20 cellular contexts compared by ENCODE assay signal in genomic region chr3:166527325-166527724, GRCh38.
A peak's percentile ranks its signal among the peaks of the same experiment; 100 is the strongest.
DNase-seq lines count a peak whose midpoint lies in the region; FAIRE-seq and TF ChIP-seq lines count a peak whose summit lies in the region.
"Had no signal": no experiment of that assay in that cellular context is flagged by ENCODE, and none has a peak within 500 bp of the region (broad histone marks: within the 10 kb centered on the region; RNA-seq: fewer than 3 reads in every experiment).

No MANE protein-coding gene starts in this region.

- TF ChIP-seq RAD21 in neural cell (conservative IDR thresholded peaks at IDR 0.05), result no peak

- peaks cover 8% of the 10 kb centered on the region for H3K9me3 ChIP-seq in neural cell (ENCODE audit: low read length)

- no peaks in the 10 kb centered on the region for H3K79me2 ChIP-seq in neural cell (replicated peaks; ENCODE audit: insufficient read depth, low read length)

- H3K36me3 ChIP-seq in bronchial epithelial cell (ENCODE audit: control insufficient read depth, insufficient read depth, low read length), result no peaks in the 10 kb centered on the region
- no peaks in the 10 kb centered on the region for H3K36me3 ChIP-seq in neural cell (ENCODE audit: insufficient read depth, low read length)
- H3K36me3 ChIP-seq: esophagus squamous epithelium had no signal

- no peak overlapping the region for H3K4me3 ChIP-seq in bronchial epithelial cell (ENCODE audit: low read depth, low read length)
- H3K4me3 ChIP-seq in neural cell (ENCODE audit: low read length), result peak overlapping the region; percentile 10
- H3K4me3 ChIP-seq: esophagus squamous epithelium had no signal

- intact Hi-C loops in cardiac septum (cut with DNase I), result no loop called here

- TF ChIP-seq EP300 in neural cell (conservative IDR thresholded peaks at IDR 0.05; ENCODE audit: poor library complexity, severe bottlenecking), result no peak

- no peaks in the 10 kb centered on the region for H3K9me2 ChIP-seq in neural cell (ENCODE audit: insufficient read depth, low read length)

- H3K9ac ChIP-seq in neural cell (ENCODE audit: low read length), result no peak overlapping the region

- H3F3A ChIP-seq in neural cell (ENCODE audit: insufficient read depth, low read length, poor library complexity, severe bottlenecking), result no peaks in the 10 kb centered on the region

- no peaks in the 10 kb centered on the region for H4K20me1 ChIP-seq in neural cell (ENCODE audit: insufficient read depth)

- H2AFZ ChIP-seq in neural cell (ENCODE audit: low read depth, low read length), result no peak overlapping the region

- H3K27me3 ChIP-seq in bronchial epithelial cell (ENCODE audit: control insufficient read depth, insufficient read depth, low read length) (no peaks in the 10 kb centered on the region), neural cell (ENCODE audit: insufficient read depth, low read depth, low read length) (no peaks in the 10 kb centered on the region)
- H3K27me3 ChIP-seq: esophagus squamous epithelium had no signal

- no peak for TF ChIP-seq CTCF in bronchial epithelial cell (IDR thresholded peaks at IDR 0.05; ENCODE audit: insufficient read depth, low read length, severe bottlenecking)
- no peak for TF ChIP-seq CTCF in neural cell (IDR thresholded peaks at IDR 0.05; ENCODE audit: poor library complexity, severe bottlenecking)

- H3K27ac ChIP-seq in neural cell (ENCODE audit: low read length), result peak overlapping the region; percentile 45
- H3K27ac ChIP-seq: esophagus squamous epithelium had no signal

- FAIRE-seq in HTR-8/SVneo (lab: Jason Lieb, UNC), result no peak
- no peak for FAIRE-seq in bronchial epithelial cell (lab: Jason Lieb, UNC)
- FAIRE-seq: kidney had no signal

- H3K4me2 ChIP-seq in neural cell (ENCODE audit: low read length), result peak overlapping the region; percentile 29

- peak; percentile 5 for DNase-seq in HTR-8/SVneo (ENCODE audit: insufficient read length, low spot score)
- DNase-seq in NCI-H446 treated with DMSO at 0.1 percent for 48 hours (lab: John Stamatoyannopoulos, UW), result peak; percentile 68
- peak; percentile 34 for DNase-seq in bronchial epithelial cell (ENCODE audit: low read depth)
- DNase-seq in cardiac septum (ENCODE audit: low spot score), result no peak
- DNase-seq in NCI-H510A treated with DMSO at 0.1 percent for 48 hours (lab: John Stamatoyannopoulos, UW), result no peak
- DNase-seq in iPS-NIHi7 (ENCODE audit: extremely low spot score), result no peak
- DNase-seq: activated CD4-positive, alpha-beta memory T cell treated with anti-CD3 and anti-CD28 coated beads, Interleukin-2, amount 10 ng/mL, durations not matched to agents 7 days and 5 days; AML-193; amniotic stem cell; CD8-positive, alpha-beta memory T cell; DND-41; effector memory CD8-positive, alpha-beta T cell; esophagus squamous epithelium; GOT3; hippocampal formation; kidney; nucleus accumbens; stimulated activated CD4-positive, alpha-beta T cell treated with anti-CD3 and anti-CD28 coated beads, Interleukin-12 subunit alpha, Interleukin-12 subunit beta, amount 100 ng/mL, for 4 hours; T-helper 9 cell had no signal

TF ChIP-seq in neural cell, 6 proteins besides CTCF, POLR2A, EP300 and RAD21:
- TF ChIP-seq MXI1 (conservative IDR thresholded peaks at IDR 0.05; ENCODE audit: poor library complexity, severe bottlenecking) (no peak), POLR2AphosphoS5 (IDR thresholded peaks at IDR 0.05) (no peak), EZH2 (IDR thresholded peaks at IDR 0.05; ENCODE audit: borderline replicate concordance, insufficient read depth, low read length, poor library complexity, severe bottlenecking) (no peak), REST (IDR thresholded peaks at IDR 0.05; ENCODE audit: borderline replicate concordance) (no peak), TAF1 (IDR thresholded peaks at IDR 0.05; ENCODE audit: low read depth) (no peak), SMC3 (conservative IDR thresholded peaks at IDR 0.05; ENCODE audit: poor library complexity) (no peak)
TF ChIP-seq in neural cell: peak in this region for 0.

Comparison
In these comparisons a context has a peak if more than half of its experiments do, and no peak if none do; other contexts are left out.
1. DNase-seq: peak in HTR-8/SVneo (single experiment), NCI-H446 treated with DMSO at 0.1 percent for 48 hours (single experiment) and bronchial epithelial cell (single experiment); none in cardiac septum (single experiment), NCI-H510A treated with DMSO at 0.1 percent for 48 hours (single experiment) and iPS-NIHi7 (single experiment).